In the genomic region with DNA sequence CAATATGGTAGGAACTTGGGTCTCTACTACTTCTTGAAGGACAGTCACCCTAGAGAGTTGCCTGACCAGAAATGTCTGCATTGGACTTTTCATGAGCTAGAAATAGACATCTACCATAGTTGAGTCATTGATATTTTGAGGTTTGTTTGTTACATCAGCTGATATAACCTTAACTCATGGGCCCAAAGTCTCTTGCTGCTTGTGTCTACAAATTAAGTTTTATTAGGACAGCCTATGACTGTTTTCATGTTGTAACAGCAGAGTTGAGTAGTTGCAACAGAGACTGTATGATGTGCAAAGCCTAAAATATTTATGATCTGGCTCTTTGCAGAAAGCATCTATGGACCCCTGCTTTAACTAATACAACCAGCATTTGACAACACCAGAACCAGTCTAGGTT, we compare ENCODE assay signal across 25 cellular contexts.
"Had no signal": no experiment of that assay in that cellular context is flagged by ENCODE, and none has a peak within 500 bp of the region (broad histone marks: within the 10 kb centered on the region; RNA-seq: fewer than 3 reads in every experiment).

No MANE protein-coding gene starts in this region.

- ATAC-seq: esophagus mucosa; left colon; left ventricle myocardium superior; lower lobe of right lung; naive thymus-derived CD4-positive, alpha-beta T cell; sciatic nerve; stimulated activated effector memory CD8-positive, alpha-beta T cell treated with anti-CD3 and anti-CD28 coated beads, Interleukin-12 subunit alpha, Interleukin-12 subunit beta, amount 100 ng/mL, for 72 hours had no signal

- H2AFZ ChIP-seq: neural progenitor cell, parathyroid adenoma had no signal

- H3K27ac ChIP-seq: dorsolateral prefrontal cortex, lower lobe of right lung, neural progenitor cell, parathyroid adenoma, stomach, thoracic aorta, tibial nerve, upper lobe of left lung had no signal

- H3K79me2 ChIP-seq: parathyroid adenoma had no signal

- H3K36me3 Mint-ChIP-seq: neural progenitor cell; stimulated activated effector memory CD8-positive, alpha-beta T cell treated with anti-CD3 and anti-CD28 coated beads, Interleukin-12 subunit alpha, Interleukin-12 subunit beta, amount 100 ng/mL, for 72 hours had no signal

- H3K36me3 ChIP-seq: lower lobe of right lung, neural progenitor cell, thoracic aorta, upper lobe of left lung had no signal

- H3K27me3 ChIP-seq: dorsolateral prefrontal cortex, neural progenitor cell, stomach, tibial nerve, upper lobe of left lung had no signal

- H3K9ac ChIP-seq: neural progenitor cell, parathyroid adenoma had no signal

- DNase-seq: dorsolateral prefrontal cortex; effector CD4-positive, alpha-beta T cell; hypothalamus; immature natural killer cell; kidney glomerular epithelial cell; left colon; left ventricle myocardium superior; lower lobe of right lung; midbrain; naive thymus-derived CD4-positive, alpha-beta T cell; stimulated activated CD4-positive, alpha-beta T cell treated with anti-CD3 and anti-CD28 coated beads, Interleukin-2, amount 100 ng/mL, for 24 hours; stimulated activated CD4-positive, alpha-beta T cell treated with anti-CD3 and anti-CD28 coated beads, Interleukin-4, amount 100 ng/mL, for 24 hours; stimulated activated naive CD4-positive, alpha-beta T cell treated with Interleukin-2 at 50 U/mL for 16 hours; stomach; upper lobe of left lung had no signal

- H3K4me2 ChIP-seq: neural progenitor cell had no signal

- H3K4me3 ChIP-seq: dorsolateral prefrontal cortex, lower lobe of right lung, neural progenitor cell, stomach, thoracic aorta, tibial nerve, upper lobe of left lung had no signal

- H3K27me3 Mint-ChIP-seq: memory B cell; naive thymus-derived CD4-positive, alpha-beta T cell had no signal

- H3K4me3 Mint-ChIP-seq: immature natural killer cell; memory B cell; naive thymus-derived CD4-positive, alpha-beta T cell; nephron; neural progenitor cell; stimulated activated effector memory CD8-positive, alpha-beta T cell treated with anti-CD3 and anti-CD28 coated beads, Interleukin-12 subunit alpha, Interleukin-12 subunit beta, amount 100 ng/mL, for 72 hours had no signal

- H3K4me1 Mint-ChIP-seq: immature natural killer cell; memory B cell; stimulated activated effector memory CD8-positive, alpha-beta T cell treated with anti-CD3 and anti-CD28 coated beads, Interleukin-12 subunit alpha, Interleukin-12 subunit beta, amount 100 ng/mL, for 72 hours had no signal

- H3K4me1 ChIP-seq: lower lobe of right lung, neural progenitor cell, parathyroid adenoma, stomach, tibial nerve, upper lobe of left lung had no signal

- H3K27ac Mint-ChIP-seq: immature natural killer cell; memory B cell; naive thymus-derived CD4-positive, alpha-beta T cell; nephron; neural progenitor cell; progenitor cell of endocrine pancreas; stimulated activated effector memory CD8-positive, alpha-beta T cell treated with anti-CD3 and anti-CD28 coated beads, Interleukin-12 subunit alpha, Interleukin-12 subunit beta, amount 100 ng/mL, for 72 hours had no signal

- H3K9me3 Mint-ChIP-seq: stimulated activated effector memory CD8-positive, alpha-beta T cell treated with anti-CD3 and anti-CD28 coated beads, Interleukin-12 subunit alpha, Interleukin-12 subunit beta, amount 100 ng/mL, for 72 hours had no signal
